22 cellular contexts compared by ENCODE assay signal in the genomic region with DNA sequence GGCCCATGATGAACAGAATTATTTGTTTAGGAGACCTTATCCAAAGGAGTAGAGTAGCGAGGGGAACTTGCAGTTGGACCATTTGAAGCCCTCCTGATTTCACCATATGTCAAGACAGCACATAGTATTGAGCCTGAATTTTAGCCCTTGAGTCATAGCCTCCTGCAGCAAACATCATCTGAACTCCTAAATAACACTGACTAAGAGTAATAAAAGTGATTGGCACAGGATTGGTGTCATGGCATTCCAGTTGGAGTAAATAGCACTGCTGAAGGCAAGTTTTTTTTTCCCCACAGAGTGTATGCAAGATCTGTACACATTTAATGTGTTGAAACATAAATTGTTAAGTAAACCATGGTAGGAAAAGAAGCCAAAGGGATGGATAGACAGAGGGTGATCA.
DNase-seq lines count a peak whose midpoint lies in the region; ATAC-seq and TF ChIP-seq lines count a peak whose summit lies in the region.
"Had no signal": no experiment of that assay in that cellular context is flagged by ENCODE, and none has a peak within 500 bp of the region (broad histone marks: within the 10 kb centered on the region; RNA-seq: fewer than 3 reads in every experiment).

No MANE protein-coding gene starts in this region.

- TF ChIP-seq CTCF in AG10803 (conservative IDR thresholded peaks at IDR 0.05; ENCODE audit: low read length) (no peak), cardiac fibroblast (IDR thresholded peaks at IDR 0.05; ENCODE audit: low read depth, low read length) (no peak), osteocyte (IDR thresholded peaks at IDR 0.05) (no peak)

- H3K27me3 Mint-ChIP-seq in osteocyte (ENCODE audit: unreplicated experiment), result peaks cover 19% of the 10 kb centered on the region
- H3K27me3 Mint-ChIP-seq: activated CD8-positive, alpha-beta memory T cell treated with anti-CD3 and anti-CD28 coated beads, Interleukin-2, amount 10 ng/mL, durations not matched to agents 7 days and 5 days had no signal

- peak; percentile 5 for DNase-seq in AG10803 (ENCODE audit: low read depth)
- DNase-seq in LHCN-M2 (ENCODE audit: low read depth), result peak; percentile 74
- peak; percentile 5 to 14 for DNase-seq in cardiac fibroblast (ENCODE audit: low read depth in 2 of 2)
- DNase-seq in left kidney (ENCODE audit: low read depth, low spot score), result peak; percentile 3
- no peak for DNase-seq in ACHN
- DNase-seq in stimulated activated effector memory CD8-positive, alpha-beta T cell treated with anti-CD3 and anti-CD28 coated beads, Interleukin-12 subunit alpha, Interleukin-12 subunit beta, amount 100 ng/mL, for 72 hours (ENCODE audit: low spot score in 2 of 2), result no peak
- DNase-seq in NCI-H1105 (lab: John Stamatoyannopoulos, UW), result no peak
- DNase-seq in osteocyte (ENCODE audit: extremely low spot score, unreplicated experiment), result no peak
- DNase-seq: activated CD4-positive, alpha-beta T cell treated with anti-CD3 and anti-CD28 coated beads for 36 hours; activated CD8-positive, alpha-beta memory T cell treated with anti-CD3 and anti-CD28 coated beads, Interleukin-2, amount 10 ng/mL, durations not matched to agents 7 days and 5 days; activated effector memory CD4-positive, alpha-beta T cell treated with Interleukin-2 at 50 U/mL for 16 hours; central memory CD4-positive, alpha-beta T cell; effector CD8-positive, alpha-beta T cell; esophagus squamous epithelium; hippocampal formation; Kasumi-1; mesendoderm; Peyer's patch; SK-N-SH; stimulated activated naive B cell treated with anti-CD40 and anti-IgM and Interleukin-4, amounts not matched to agents 10 μg/mL and 1 μg/mL and 100 μg/mL, for 72 hours had no signal

- H3K4me3 ChIP-seq in AG10803 (ENCODE audit: low read length) (no peak overlapping the region), cardiac fibroblast (replicated peaks in 1 of 2; ENCODE audit: low read depth in 2 of 2, low read length in 2 of 2) (no peak overlapping the region)
- H3K4me3 ChIP-seq: esophagus squamous epithelium, Peyer's patch, tibial nerve had no signal

- no peaks in the 10 kb centered on the region for H3K9me3 Mint-ChIP-seq in stimulated activated effector memory CD8-positive, alpha-beta T cell treated with anti-CD3 and anti-CD28 coated beads, Interleukin-12 subunit alpha, Interleukin-12 subunit beta, amount 100 ng/mL, for 72 hours
- H3K9me3 Mint-ChIP-seq in osteocyte (ENCODE audit: unreplicated experiment), result no peaks in the 10 kb centered on the region
- H3K9me3 Mint-ChIP-seq: stimulated activated naive B cell treated with anti-CD40 and anti-IgM and Interleukin-4, amounts not matched to agents 10 μg/mL and 1 μg/mL and 100 μg/mL, for 72 hours had no signal

- H3K27ac Mint-ChIP-seq in stimulated activated effector memory CD8-positive, alpha-beta T cell treated with anti-CD3 and anti-CD28 coated beads, Interleukin-12 subunit alpha, Interleukin-12 subunit beta, amount 100 ng/mL, for 72 hours, result no peak overlapping the region
- H3K27ac Mint-ChIP-seq in osteocyte (ENCODE audit: unreplicated experiment), result no peak overlapping the region
- H3K27ac Mint-ChIP-seq: activated CD4-positive, alpha-beta T cell treated with anti-CD3 and anti-CD28 coated beads for 36 hours; activated CD8-positive, alpha-beta memory T cell treated with anti-CD3 and anti-CD28 coated beads, Interleukin-2, amount 10 ng/mL, durations not matched to agents 7 days and 5 days; stimulated activated naive B cell treated with anti-CD40 and anti-IgM and Interleukin-4, amounts not matched to agents 10 μg/mL and 1 μg/mL and 100 μg/mL, for 72 hours had no signal

- in situ Hi-C loops in ACHN (cut with HindIII; ENCODE audit: low pct_ligation_motif_present, low pct_unique_long_range_greater_than_20kb, low sequenced_read_pairs), result no loop called here

- no peak overlapping the region for H3K4me3 Mint-ChIP-seq in stimulated activated effector memory CD8-positive, alpha-beta T cell treated with anti-CD3 and anti-CD28 coated beads, Interleukin-12 subunit alpha, Interleukin-12 subunit beta, amount 100 ng/mL, for 72 hours
- H3K4me3 Mint-ChIP-seq in osteocyte (ENCODE audit: unreplicated experiment), result no peak overlapping the region
- H3K4me3 Mint-ChIP-seq: activated CD4-positive, alpha-beta T cell treated with anti-CD3 and anti-CD28 coated beads for 36 hours; activated CD8-positive, alpha-beta memory T cell treated with anti-CD3 and anti-CD28 coated beads, Interleukin-2, amount 10 ng/mL, durations not matched to agents 7 days and 5 days; stimulated activated naive B cell treated with anti-CD40 and anti-IgM and Interleukin-4, amounts not matched to agents 10 μg/mL and 1 μg/mL and 100 μg/mL, for 72 hours had no signal

- no peaks in the 10 kb centered on the region for H3K36me3 Mint-ChIP-seq in stimulated activated effector memory CD8-positive, alpha-beta T cell treated with anti-CD3 and anti-CD28 coated beads, Interleukin-12 subunit alpha, Interleukin-12 subunit beta, amount 100 ng/mL, for 72 hours
- H3K36me3 Mint-ChIP-seq in osteocyte (ENCODE audit: unreplicated experiment), result no peaks in the 10 kb centered on the region
- H3K36me3 Mint-ChIP-seq: activated CD8-positive, alpha-beta memory T cell treated with anti-CD3 and anti-CD28 coated beads, Interleukin-2, amount 10 ng/mL, durations not matched to agents 7 days and 5 days; stimulated activated naive B cell treated with anti-CD40 and anti-IgM and Interleukin-4, amounts not matched to agents 10 μg/mL and 1 μg/mL and 100 μg/mL, for 72 hours had no signal

- ATAC-seq in stimulated activated effector memory CD8-positive, alpha-beta T cell treated with anti-CD3 and anti-CD28 coated beads, Interleukin-12 subunit alpha, Interleukin-12 subunit beta, amount 100 ng/mL, for 72 hours, result no peak
- ATAC-seq: activated CD4-positive, alpha-beta T cell treated with anti-CD3 and anti-CD28 coated beads for 36 hours; activated CD8-positive, alpha-beta memory T cell treated with anti-CD3 and anti-CD28 coated beads, Interleukin-2, amount 10 ng/mL, durations not matched to agents 7 days and 5 days; HCT116; stimulated activated naive B cell treated with anti-CD40 and anti-IgM and Interleukin-4, amounts not matched to agents 10 μg/mL and 1 μg/mL and 100 μg/mL, for 72 hours had no signal

- no peaks in the 10 kb centered on the region for H3K4me1 Mint-ChIP-seq in stimulated activated effector memory CD8-positive, alpha-beta T cell treated with anti-CD3 and anti-CD28 coated beads, Interleukin-12 subunit alpha, Interleukin-12 subunit beta, amount 100 ng/mL, for 72 hours
- no peaks in the 10 kb centered on the region for H3K4me1 Mint-ChIP-seq in osteocyte (ENCODE audit: unreplicated experiment)
- H3K4me1 Mint-ChIP-seq: activated CD4-positive, alpha-beta T cell treated with anti-CD3 and anti-CD28 coated beads for 36 hours; activated CD8-positive, alpha-beta memory T cell treated with anti-CD3 and anti-CD28 coated beads, Interleukin-2, amount 10 ng/mL, durations not matched to agents 7 days and 5 days had no signal

Comparison
In these comparisons a context has a peak if more than half of its experiments do, and no peak if none do; other contexts are left out.
1. DNase-seq: peak in AG10803 (single experiment), LHCN-M2 (single experiment), cardiac fibroblast (2 of 2) and left kidney (single experiment); none in ACHN (single experiment), stimulated activated effector memory CD8-positive, alpha-beta T cell treated with anti-CD3 and anti-CD28 coated beads, Interleukin-12 subunit alpha, Interleukin-12 subunit beta, amount 100 ng/mL, for 72 hours (0 of 2), NCI-H1105 (single experiment) and osteocyte (single experiment).